Comparison of ENCODE assay signal across 8 cellular contexts in the genomic region with DNA sequence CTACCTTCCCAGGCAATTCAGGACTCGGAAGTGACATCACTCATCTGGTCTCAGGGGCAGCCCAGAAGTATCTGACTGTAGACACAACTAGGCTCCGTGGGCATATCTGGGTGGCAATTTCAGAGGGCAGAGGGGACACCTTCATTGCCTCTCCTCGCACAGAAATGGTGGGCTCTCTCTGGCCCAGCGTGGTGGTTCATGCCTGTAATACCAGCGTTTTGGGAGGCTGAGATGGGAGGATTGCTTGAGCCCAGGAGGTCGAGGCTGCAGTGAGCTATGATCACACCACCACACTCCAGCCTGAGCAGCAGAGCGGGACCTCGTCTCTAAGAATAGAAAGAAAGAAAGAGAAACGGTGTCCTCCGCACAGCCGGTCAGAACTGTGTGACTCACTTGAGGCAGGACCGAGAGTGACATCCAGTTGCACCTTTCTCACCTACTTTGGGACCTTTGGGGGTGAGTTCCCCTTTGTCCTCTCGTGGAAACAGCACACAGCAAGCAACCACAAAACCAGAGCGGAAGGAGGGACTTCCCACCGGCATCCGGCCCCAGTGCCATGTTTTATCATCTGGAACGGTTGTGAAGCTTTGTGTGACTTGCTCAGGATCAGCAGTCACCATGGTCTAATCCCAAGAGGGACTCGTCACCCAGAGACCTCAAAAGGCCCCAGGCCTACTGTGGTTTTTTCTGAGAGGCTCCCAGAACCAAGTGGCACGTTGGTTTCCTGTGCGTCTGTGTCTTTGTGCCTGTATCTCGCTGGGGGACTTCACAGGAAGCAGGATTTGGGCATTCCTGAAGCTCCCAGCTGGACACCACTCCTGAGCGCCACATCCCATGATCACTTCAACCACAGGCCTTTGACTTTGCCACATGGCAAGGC. TPM values are rescaled to one million over a fixed set of nuclear protein-coding genes. Genes with fewer than 3 reads are reported as not detected.
A peak's percentile ranks its signal among the peaks of the same experiment; 100 is the strongest.
DNase-seq lines count a peak whose midpoint lies in the region; ATAC-seq and TF ChIP-seq lines count a peak whose summit lies in the region.

No MANE protein-coding gene starts in this region.

- no peak overlapping the region for H3K4me2 ChIP-seq in neural progenitor cell

- ATAC-seq in HG03097 (IDR thresholded peaks at IDR 0.05; ENCODE audit: low FRiP score, unreplicated experiment) = peak; percentile 93

- no peaks in the 10 kb centered on the region for H3K9me3 Mint-ChIP-seq in activated naive CD4-positive, alpha-beta T cell treated with anti-CD3 and anti-CD28 coated beads for 36 hours
- H3K9me3 Mint-ChIP-seq in neural progenitor cell = peaks cover 10% of the 10 kb centered on the region

- H3K4me3 Mint-ChIP-seq in activated naive CD4-positive, alpha-beta T cell treated with anti-CD3 and anti-CD28 coated beads for 36 hours = no peak overlapping the region
- no peak overlapping the region for H3K4me3 Mint-ChIP-seq in neural progenitor cell

- no peak overlapping the region for H3K9ac ChIP-seq in neural progenitor cell

- no peaks in the 10 kb centered on the region for H3K36me3 ChIP-seq in neural progenitor cell
- H3K36me3 ChIP-seq in brain microvascular endothelial cell (replicated peaks) = no peaks in the 10 kb centered on the region

- intact Hi-C loops in activated naive CD4-positive, alpha-beta T cell treated with anti-CD3 and anti-CD28 coated beads for 36 hours (cut with micrococcal nuclease) = loop anchor here (1.0 to 2.0 kb wide), 2 partner anchors 260 to 284 kb away; a partner anchor contains a TSS

- peaks cover 16% of the 10 kb centered on the region for H3K27me3 Mint-ChIP-seq in activated naive CD4-positive, alpha-beta T cell treated with anti-CD3 and anti-CD28 coated beads for 36 hours (ENCODE audit: low read depth)
- H3K27me3 Mint-ChIP-seq in neural progenitor cell (ENCODE audit: insufficient read depth, low read depth) = peaks cover 15% of the 10 kb centered on the region

- H3K4me3 ChIP-seq in neural progenitor cell = no peak overlapping the region
- no peak overlapping the region for H3K4me3 ChIP-seq in brain microvascular endothelial cell (ENCODE audit: low read depth, low read length)

- H3K9me3 ChIP-seq in neural progenitor cell (ENCODE audit: low read depth) = no peaks in the 10 kb centered on the region

- TF ChIP-seq CTCF in neural progenitor cell (IDR thresholded peaks at IDR 0.05) (no peak), brain microvascular endothelial cell (IDR thresholded peaks at IDR 0.05; ENCODE audit: low read depth, low read length, missing control alignments) (no peak)

- H3K4me1 ChIP-seq in neural progenitor cell = no peaks in the 10 kb centered on the region

- in situ Hi-C loops in brain microvascular endothelial cell (cut with HindIII; ENCODE audit: low pct_ligation_motif_present, low sequenced_read_pairs) = no loop called here

- H3K27me3 ChIP-seq in neural progenitor cell = no peaks in the 10 kb centered on the region
- H3K27me3 ChIP-seq in brain microvascular endothelial cell (replicated peaks) = no peaks in the 10 kb centered on the region

- no peaks in the 10 kb centered on the region for H4K20me1 ChIP-seq in neural progenitor cell (ENCODE audit: low read depth)

- no peaks in the 10 kb centered on the region for H3K79me2 ChIP-seq in neural progenitor cell (ENCODE audit: low read depth)

- H3K27ac Mint-ChIP-seq in activated naive CD4-positive, alpha-beta T cell treated with anti-CD3 and anti-CD28 coated beads for 36 hours = peak overlapping the region; percentile 61
- peak overlapping the region; percentile 85 for H3K27ac Mint-ChIP-seq in neural progenitor cell

- no peak overlapping the region for H3K27ac ChIP-seq in neural progenitor cell
- H3K27ac ChIP-seq in brain microvascular endothelial cell = no peak overlapping the region

- H3K36me3 Mint-ChIP-seq in activated naive CD4-positive, alpha-beta T cell treated with anti-CD3 and anti-CD28 coated beads for 36 hours (ENCODE audit: low read depth) = no peaks in the 10 kb centered on the region
- no peaks in the 10 kb centered on the region for H3K36me3 Mint-ChIP-seq in neural progenitor cell

- peak; percentile 88 for DNase-seq in activated naive CD4-positive, alpha-beta T cell treated with anti-CD3 and anti-CD28 coated beads for 36 hours
- no peak for DNase-seq in activated naive CD4-positive, alpha-beta T cell treated with anti-CD3 and anti-CD28 coated beads, Interleukin-2, amount 50 U/mL, for 16 hours
- DNase-seq in UCSD-AML1 (lab: John Stamatoyannopoulos, UW; ENCODE audit: unreplicated experiment) (peak; percentile 89), neural progenitor cell (ENCODE audit: low spot score) (no peak), HUDEP-2 (lab: John Stamatoyannopoulos, UW; ENCODE audit: unreplicated experiment in 76 of 76) (no peak), amniotic stem cell (lab: John Stamatoyannopoulos, UW) (no peak), brain microvascular endothelial cell (no peak)

- CTCF ChIA-PET in activated naive CD4-positive, alpha-beta T cell treated with anti-CD3 and anti-CD28 coated beads for 36 hours (lab: Charles Lee) = no interaction called here

- H2AFZ ChIP-seq in neural progenitor cell (replicated peaks) = no peak overlapping the region

- no peaks in the 10 kb centered on the region for H3F3A ChIP-seq in neural progenitor cell (ENCODE audit: low read depth)

- H3K4me1 Mint-ChIP-seq in activated naive CD4-positive, alpha-beta T cell treated with anti-CD3 and anti-CD28 coated beads for 36 hours (ENCODE audit: low read depth) = peaks cover 17% of the 10 kb centered on the region
- peaks cover 6% of the 10 kb centered on the region for H3K4me1 Mint-ChIP-seq in neural progenitor cell

RNA-seq across cellular contexts. Expression of a gene that starts 38.4 kb away (rescaled TPM):
- total RNA-seq in activated naive CD4-positive, alpha-beta T cell treated with anti-CD3 and anti-CD28 coated beads for 36 hours = not detected
- total RNA-seq in neural progenitor cell (ENCODE audit: low replicate concordance) = 6.7 and 17.7 TPM in 2 replicates

Comparison
In these comparisons a context has a peak if more than half of its experiments do, and no peak if none do; other contexts are left out.
1. DNase-seq: peak in activated naive CD4-positive, alpha-beta T cell treated with anti-CD3 and anti-CD28 coated beads for 36 hours (single experiment) and UCSD-AML1 (single experiment); none in activated naive CD4-positive, alpha-beta T cell treated with anti-CD3 and anti-CD28 coated beads, Interleukin-2, amount 50 U/mL, for 16 hours (single experiment), neural progenitor cell (single experiment), HUDEP-2 (0 of 76), amniotic stem cell (single experiment) and brain microvascular endothelial cell (single experiment).